ENCODE assay signal across 11 cellular contexts in the genomic region with DNA sequence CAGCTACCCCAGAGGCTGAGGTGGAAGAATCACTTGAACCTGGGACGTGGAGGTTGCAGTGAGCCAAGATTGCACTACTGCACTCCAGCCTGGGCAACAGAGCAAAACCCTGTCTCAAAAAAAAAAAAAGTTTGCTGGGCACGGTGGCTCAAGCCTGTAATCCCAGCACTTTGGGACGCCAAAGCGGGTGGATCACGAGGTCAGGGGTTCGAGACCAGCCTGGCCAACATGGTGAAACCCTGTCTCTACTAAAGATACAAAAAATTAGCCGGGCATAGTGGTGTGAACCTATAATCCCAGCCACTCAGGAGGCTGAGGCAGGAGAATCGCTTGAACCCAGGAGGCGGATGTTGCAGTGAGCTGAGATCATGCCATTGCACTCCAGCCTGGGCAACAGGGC. TPM values are rescaled to one million over a fixed set of nuclear protein-coding genes. Genes with fewer than 3 reads are reported as not detected.
A peak's percentile ranks its signal among the peaks of the same experiment; 100 is the strongest.
DNase-seq lines count a peak whose midpoint lies in the region; ATAC-seq and TF ChIP-seq lines count a peak whose summit lies in the region.
"Not testable (repeated sequence)": the region's sequence is repeated elsewhere in the genome, so short reads cannot be mapped to it uniquely, and the experiment has no call there.
"Had no signal": no experiment of that assay in that cellular context is flagged by ENCODE, and none has a peak within 500 bp of the region (broad histone marks: within the 10 kb centered on the region; RNA-seq: fewer than 3 reads in every experiment).

No MANE protein-coding gene starts in this region.

- TF ChIP-seq POLR2A in spleen (IDR thresholded peaks at IDR 0.05): not testable (repeated sequence)

- not testable (repeated sequence) for H3K36me3 ChIP-seq in spleen

- not testable (repeated sequence) for H3K9me3 ChIP-seq in CD4-positive, alpha-beta T cell (ENCODE audit: control insufficient read depth, low read length); T-helper 17 cell (ENCODE audit: control insufficient read depth, low read length, poor library complexity, severe bottlenecking); spleen

- H3K27ac Mint-ChIP-seq in CD4-positive, alpha-beta T cell: peak overlapping the region; percentile 88
- peak overlapping the region; percentile 41 for H3K27ac Mint-ChIP-seq in T-helper 17 cell
- peak overlapping the region; percentile 99 for H3K27ac Mint-ChIP-seq in activated CD4-positive, alpha-beta memory T cell treated with anti-CD3 and anti-CD28 coated beads, Interleukin-2, amount 10 ng/mL, durations not matched to agents 7 days and 5 days
- peak overlapping the region; percentile 92 for H3K27ac Mint-ChIP-seq in activated T-cell treated with anti-CD3 and anti-CD28 coated beads, Interleukin-2, amount 50 U/mL, for 72 hours
- H3K27ac Mint-ChIP-seq in activated naive CD4-positive, alpha-beta T cell treated with anti-CD3 and anti-CD28 coated beads, Interleukin-2, amount 50 U/mL, for 24 hours: peak overlapping the region; percentile 90
- H3K27ac Mint-ChIP-seq in central memory CD8-positive, alpha-beta T cell (ENCODE audit: low read depth): not testable (repeated sequence)

- not testable (repeated sequence) for H3K27me3 ChIP-seq in CD4-positive, alpha-beta T cell (ENCODE audit: control insufficient read depth, insufficient read depth, low read length); spleen (replicated peaks in 1 of 7)

- POLR2A ChIA-PET in CD4-positive, alpha-beta T cell (lab: Charles Lee): not testable (repeated sequence)
- POLR2A ChIA-PET in activated CD4-positive, alpha-beta memory T cell treated with anti-CD3 and anti-CD28 coated beads, Interleukin-2, amount 10 ng/mL, durations not matched to agents 7 days and 5 days (lab: Charles Lee): interaction anchor here (0.7 to 1.4 kb wide), 3 partner anchors 17 to 29 kb away, joined by 3 read pairs; no protein-coding TSS in a partner anchor

- H3K4me3 ChIP-seq in spleen: not testable (repeated sequence)

- ATAC-seq in CD4-positive, alpha-beta T cell (ENCODE audit: poor library complexity); T-helper 17 cell; activated T-cell treated with anti-CD3 and anti-CD28 coated beads, Interleukin-2, amount 50 U/mL, for 72 hours (replicated peaks in 1 of 2); central memory CD8-positive, alpha-beta T cell (replicated peaks; ENCODE audit: extremely low read depth, poor library complexity, severe bottlenecking): not testable (repeated sequence)

- H3K27me3 Mint-ChIP-seq in CD4-positive, alpha-beta T cell; T-helper 17 cell; activated CD4-positive, alpha-beta memory T cell treated with anti-CD3 and anti-CD28 coated beads, Interleukin-2, amount 10 ng/mL, durations not matched to agents 7 days and 5 days; activated T-cell treated with anti-CD3 and anti-CD28 coated beads, Interleukin-2, amount 50 U/mL, for 72 hours (ENCODE audit: low read depth); activated naive CD4-positive, alpha-beta T cell treated with anti-CD3 and anti-CD28 coated beads, Interleukin-2, amount 50 U/mL, for 24 hours; central memory CD8-positive, alpha-beta T cell: not testable (repeated sequence)

- peaks cover 0 to 20% (median 6%) of the 10 kb centered on the region in 6 donors for H3K4me1 ChIP-seq in spleen

- H3K9me3 Mint-ChIP-seq in CD4-positive, alpha-beta T cell; activated CD4-positive, alpha-beta memory T cell treated with anti-CD3 and anti-CD28 coated beads, Interleukin-2, amount 10 ng/mL, durations not matched to agents 7 days and 5 days; activated T-cell treated with anti-CD3 and anti-CD28 coated beads, Interleukin-2, amount 50 U/mL, for 72 hours; activated naive CD4-positive, alpha-beta T cell treated with anti-CD3 and anti-CD28 coated beads, Interleukin-2, amount 50 U/mL, for 24 hours; central memory CD8-positive, alpha-beta T cell: not testable (repeated sequence)

- peaks cover 68% of the 10 kb centered on the region for H3K4me1 Mint-ChIP-seq in CD4-positive, alpha-beta T cell (ENCODE audit: low read depth)
- peaks cover 53% of the 10 kb centered on the region for H3K4me1 Mint-ChIP-seq in T-helper 17 cell
- peaks cover 74% of the 10 kb centered on the region for H3K4me1 Mint-ChIP-seq in activated CD4-positive, alpha-beta memory T cell treated with anti-CD3 and anti-CD28 coated beads, Interleukin-2, amount 10 ng/mL, durations not matched to agents 7 days and 5 days
- H3K4me1 Mint-ChIP-seq in activated T-cell treated with anti-CD3 and anti-CD28 coated beads, Interleukin-2, amount 50 U/mL, for 72 hours (ENCODE audit: low read depth): peaks cover 89% of the 10 kb centered on the region
- H3K4me1 Mint-ChIP-seq in activated naive CD4-positive, alpha-beta T cell treated with anti-CD3 and anti-CD28 coated beads, Interleukin-2, amount 50 U/mL, for 24 hours: peaks cover 82% of the 10 kb centered on the region
- H3K4me1 Mint-ChIP-seq in central memory CD8-positive, alpha-beta T cell: peaks cover 19% of the 10 kb centered on the region

- not testable (repeated sequence) for H3K36me3 Mint-ChIP-seq in CD4-positive, alpha-beta T cell (ENCODE audit: low read depth); central memory CD8-positive, alpha-beta T cell (ENCODE audit: insufficient read depth)
- peaks cover 13% of the 10 kb centered on the region for H3K36me3 Mint-ChIP-seq in T-helper 17 cell (ENCODE audit: low read depth)
- H3K36me3 Mint-ChIP-seq in activated CD4-positive, alpha-beta memory T cell treated with anti-CD3 and anti-CD28 coated beads, Interleukin-2, amount 10 ng/mL, durations not matched to agents 7 days and 5 days (ENCODE audit: low read depth): peaks cover 51% of the 10 kb centered on the region
- H3K36me3 Mint-ChIP-seq in activated T-cell treated with anti-CD3 and anti-CD28 coated beads, Interleukin-2, amount 50 U/mL, for 72 hours (ENCODE audit: insufficient read depth in 2 of 2): peaks cover 6 to 12% of the 10 kb centered on the region in 2 donors
- H3K36me3 Mint-ChIP-seq in activated naive CD4-positive, alpha-beta T cell treated with anti-CD3 and anti-CD28 coated beads, Interleukin-2, amount 50 U/mL, for 24 hours: peaks cover 13% of the 10 kb centered on the region

- CTCF ChIA-PET in CD4-positive, alpha-beta T cell (lab: Charles Lee): not testable (repeated sequence)
- CTCF ChIA-PET in activated CD4-positive, alpha-beta memory T cell treated with anti-CD3 and anti-CD28 coated beads, Interleukin-2, amount 10 ng/mL, durations not matched to agents 7 days and 5 days (lab: Charles Lee): interaction anchor here (2.9 kb wide), 1 partner anchor 36 kb away, joined by 11 read pairs; no protein-coding TSS in a partner anchor

- intact Hi-C loops in CD4-positive, alpha-beta T cell (cut with DNase I, micrococcal nuclease); spleen (cut with DNase I; ENCODE audit: low total_unique reads): not testable (repeated sequence)

- H3K4me3 Mint-ChIP-seq in CD4-positive, alpha-beta T cell: peak overlapping the region; percentile 88
- peak overlapping the region; percentile 96 for H3K4me3 Mint-ChIP-seq in T-helper 17 cell
- peak overlapping the region; percentile 98 for H3K4me3 Mint-ChIP-seq in activated CD4-positive, alpha-beta memory T cell treated with anti-CD3 and anti-CD28 coated beads, Interleukin-2, amount 10 ng/mL, durations not matched to agents 7 days and 5 days
- peak overlapping the region; percentile 86 to 98 for H3K4me3 Mint-ChIP-seq in activated T-cell treated with anti-CD3 and anti-CD28 coated beads, Interleukin-2, amount 50 U/mL, for 72 hours
- H3K4me3 Mint-ChIP-seq in activated naive CD4-positive, alpha-beta T cell treated with anti-CD3 and anti-CD28 coated beads, Interleukin-2, amount 50 U/mL, for 24 hours: peak overlapping the region; percentile 99
- H3K4me3 Mint-ChIP-seq in central memory CD8-positive, alpha-beta T cell: peak overlapping the region; percentile 30

- H3K27ac ChIP-seq in CD4-positive, alpha-beta T cell (ENCODE audit: low read depth, low read length): peak overlapping the region; percentile 37
- H3K27ac ChIP-seq in spleen: not testable (repeated sequence)

- 83 to 93% (median 90%) methylated on average over 9 of the region's 9 CpGs for WGBS in spleen, 5 donors

- not testable (repeated sequence) for DNase-seq in CD4-positive, alpha-beta T cell; T-helper 17 cell; activated CD4-positive, alpha-beta memory T cell treated with anti-CD3 and anti-CD28 coated beads, Interleukin-2, amount 10 ng/mL, durations not matched to agents 7 days and 5 days; activated T-cell treated with anti-CD3 and anti-CD28 coated beads, Interleukin-2, amount 50 U/mL, for 72 hours; central memory CD8-positive, alpha-beta T cell (ENCODE audit: low spot score in 2 of 2)
- peak; percentile 18 for DNase-seq in spleen

- not testable (repeated sequence) for TF ChIP-seq CTCF in CD4-positive, alpha-beta T cell (IDR thresholded peaks at IDR 0.05); spleen (IDR thresholded peaks at IDR 0.05 in 8 of 11, conservative IDR thresholded peaks at IDR 0.05 in 3 of 11)

RNA-seq across cellular contexts. Expression of gene CA6, which starts 23.2 kb away (rescaled TPM):
- total RNA-seq in CD4-positive, alpha-beta T cell: under 1 TPM in 1 of 2 experiments, not detected in 1; 0.20 TPM
- 1 to 10 TPM in 1 of 2 donors, not detected in 1; 1.6 TPM for total RNA-seq in T-helper 17 cell
- under 1 TPM in 1 of 2 experiments, not detected in 1; 0.18 TPM for total RNA-seq in activated CD4-positive, alpha-beta memory T cell treated with anti-CD3 and anti-CD28 coated beads, Interleukin-2, amount 10 ng/mL, durations not matched to agents 7 days and 5 days
- total RNA-seq in activated T-cell treated with anti-CD3 and anti-CD28 coated beads, Interleukin-2, amount 50 U/mL, for 72 hours: 1 to 10 TPM; 1.6 to 2.5 TPM
- total RNA-seq in spleen: 1 to 10 TPM in 1 of 7 donors, not detected in 6; 1.5 TPM
- polyA plus RNA-seq in spleen: under 1 TPM; 0.11 to 0.16 (median 0.11) TPM
- total RNA-seq: Caco-2, IMR-90, Peyer's patch had no signal
- polyA plus RNA-seq: CD14-positive monocyte, IMR-90 had no signal

RNA-seq across cellular contexts. Expression of gene SLC2A7, which starts 57.3 kb away (rescaled TPM):
- total RNA-seq in CD4-positive, alpha-beta T cell: not detected
- not detected for total RNA-seq in T-helper 17 cell
- not detected for total RNA-seq in activated CD4-positive, alpha-beta memory T cell treated with anti-CD3 and anti-CD28 coated beads, Interleukin-2, amount 10 ng/mL, durations not matched to agents 7 days and 5 days
- total RNA-seq in activated T-cell treated with anti-CD3 and anti-CD28 coated beads, Interleukin-2, amount 50 U/mL, for 72 hours: under 1 TPM in 1 of 2 donors, not detected in 1; 0.22 TPM
- not detected for total RNA-seq in spleen
- polyA plus RNA-seq in spleen: not detected
- total RNA-seq: Caco-2, IMR-90 had no signal
- polyA plus RNA-seq: CD14-positive monocyte, IMR-90 had no signal

Comparison
In these comparisons a context has a peak if more than half of its experiments do, and no peak if none do; other contexts are left out.
1. H3K4me3 Mint-ChIP-seq: peak in every context shown above with its lines; median percentile 99 in activated naive CD4-positive, alpha-beta T cell treated with anti-CD3 and anti-CD28 coated beads, Interleukin-2, amount 50 U/mL, for 24 hours; 98 in activated CD4-positive, alpha-beta memory T cell treated with anti-CD3 and anti-CD28 coated beads, Interleukin-2, amount 10 ng/mL, durations not matched to agents 7 days and 5 days; 96 in T-helper 17 cell; 92 in activated T-cell treated with anti-CD3 and anti-CD28 coated beads, Interleukin-2, amount 50 U/mL, for 72 hours; 88 in CD4-positive, alpha-beta T cell; 30 in central memory CD8-positive, alpha-beta T cell.